33 cellular contexts compared by ENCODE assay signal in genomic region chr1:34914958-34915357, GRCh38.
"Had no signal": no experiment of that assay in that cellular context is flagged by ENCODE, and none has a peak within 500 bp of the region (broad histone marks: within the 10 kb centered on the region; RNA-seq: fewer than 3 reads in every experiment).

No MANE protein-coding gene starts in this region.

- H3K4me2 ChIP-seq: KMS-11 had no signal

- H3K4me3 ChIP-seq: MG63 had no signal

- H3K27ac ChIP-seq: KMS-11 had no signal

- H3K36me3 ChIP-seq: MG63 had no signal

- DNase-seq: Karpas-422, Kasumi-1, KG1, MG63, MM.1S, MV-4-11, NCI-H1048, NCI-H1092, NCI-H1105, NCI-H1105 treated with DMSO at 0.1 percent for 48 hours, NCI-H1417 treated with DMSO at 0.1 percent for 48 hours, NCI-H1436, NCI-H1436 treated with DMSO at 0.1 percent for 48 hours, NCI-H146, NCI-H1694, NCI-H1694 treated with DMSO at 0.1 percent for 48 hours, NCI-H187, NCI-H187 treated with DMSO at 0.1 percent for 48 hours, NCI-H1930, NCI-H2029, NCI-H2029 treated with DMSO at 0.1 percent for 48 hours, NCI-H2081, NCI-H2081 treated with DMSO at 0.1 percent for 48 hours, NCI-H2107, NCI-H2171, NCI-H2171 treated with DMSO at 0.1 percent for 48 hours, NCI-H226, NCI-H345, NCI-H446, NCI-H446 treated with DMSO at 0.1 percent for 48 hours, NCI-H510A, NCI-H510A treated with DMSO at 0.1 percent for 48 hours had no signal

- H3K9me3 ChIP-seq: MG63 had no signal

- H3K27me3 ChIP-seq: MG63 had no signal

- H3K9ac ChIP-seq: KMS-11 had no signal
